Comparison of ENCODE assay signal across 9 cellular contexts in the genomic region with DNA sequence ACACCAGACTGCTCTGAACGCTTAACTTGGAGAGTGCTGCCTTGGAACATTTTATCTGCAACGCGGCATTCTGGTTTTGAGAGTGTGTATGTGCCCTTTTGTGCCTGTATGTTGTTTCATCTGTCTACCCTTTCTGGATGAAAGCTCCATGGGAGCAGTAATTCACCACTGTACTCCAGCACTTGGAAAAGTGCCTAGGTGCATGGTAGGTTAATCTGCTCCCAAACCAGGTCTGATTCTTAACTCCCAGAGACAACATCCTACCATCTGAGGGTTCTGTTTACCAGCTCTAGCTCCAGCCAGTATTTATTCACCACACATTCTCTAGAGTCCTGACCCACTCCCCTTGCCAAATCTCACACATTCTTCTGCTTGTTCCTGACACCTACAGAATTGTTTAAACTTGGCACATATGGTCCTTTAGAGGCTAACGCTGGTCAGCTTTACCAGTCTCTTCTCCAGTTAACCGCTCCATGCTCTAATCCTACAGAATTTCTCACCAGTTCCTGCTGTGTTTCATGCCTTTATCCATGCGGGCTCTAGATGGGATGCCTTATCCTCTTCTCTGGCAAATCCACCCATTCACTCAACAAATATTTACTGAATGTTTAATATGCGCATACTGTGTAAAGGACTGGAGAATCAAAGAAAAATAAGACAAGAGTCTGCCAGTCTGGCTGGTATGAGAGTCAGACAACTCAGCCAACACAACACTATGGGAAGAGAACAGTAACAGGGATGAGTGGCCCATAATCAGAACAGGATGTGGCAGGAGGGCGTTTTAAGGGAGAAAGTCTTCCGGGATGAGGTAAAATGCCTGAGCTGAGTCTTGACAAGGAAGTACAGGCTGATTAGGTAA. TPM values are rescaled to one million over a fixed set of nuclear protein-coding genes. Genes with fewer than 3 reads are reported as not detected.
DNase-seq lines count a peak whose midpoint lies in the region; ATAC-seq and TF ChIP-seq lines count a peak whose summit lies in the region.
"Had no signal": no experiment of that assay in that cellular context is flagged by ENCODE, and none has a peak within 500 bp of the region (broad histone marks: within the 10 kb centered on the region; RNA-seq: fewer than 3 reads in every experiment).

No MANE protein-coding gene starts in this region.

- DNase-seq in Daoy (ENCODE audit: low read depth) = peak; percentile 62
- DNase-seq in NCI-H446 treated with DMSO at 0.1 percent for 48 hours (lab: John Stamatoyannopoulos, UW) = peak; percentile 23
- DNase-seq in fibroblast of gingiva (ENCODE audit: low read depth) = peak; percentile 49
- no peak for DNase-seq in progenitor cell of endocrine pancreas (ENCODE audit: low spot score, unreplicated experiment)
- no peak for DNase-seq in stimulated activated naive CD8-positive, alpha-beta T cell treated with anti-CD3 and anti-CD28 coated beads, Interleukin-15, Interleukin-2, amounts not matched to agents 100 U/mL and 50 U/mL, for 24 hours
- no peak for DNase-seq in NCI-H524 (lab: John Stamatoyannopoulos, UW)
- DNase-seq in stimulated activated CD4-positive, alpha-beta T cell treated with anti-CD3 and anti-CD28 coated beads, Interleukin-2, amount 100 ng/mL, for 48 hours = no peak
- DNase-seq: activated CD4-positive, alpha-beta T cell treated with anti-CD3 and anti-CD28 coated beads, Interleukin-2, amount 50 U/mL, for 4 hours; foreskin melanocyte had no signal

- TF ChIP-seq CTCF in progenitor cell of endocrine pancreas (IDR thresholded peaks at IDR 0.05; ENCODE audit: unreplicated experiment) = no peak

- H3K9me3 Mint-ChIP-seq in progenitor cell of endocrine pancreas (ENCODE audit: low read depth) = no peaks in the 10 kb centered on the region

- peaks cover 49% of the 10 kb centered on the region for H3K4me1 Mint-ChIP-seq in progenitor cell of endocrine pancreas (ENCODE audit: low read depth)

- peak overlapping the region; percentile 77 for H3K27ac Mint-ChIP-seq in progenitor cell of endocrine pancreas

- no peak for ATAC-seq in stimulated activated naive CD8-positive, alpha-beta T cell treated with anti-CD3 and anti-CD28 coated beads, Interleukin-15, Interleukin-2, amounts not matched to agents 100 U/mL and 50 U/mL, for 24 hours

- peaks cover 13% of the 10 kb centered on the region for H3K36me3 Mint-ChIP-seq in progenitor cell of endocrine pancreas (ENCODE audit: insufficient read depth)

- no peak overlapping the region for H3K4me3 Mint-ChIP-seq in progenitor cell of endocrine pancreas (ENCODE audit: low read depth)

- H3K27me3 Mint-ChIP-seq in progenitor cell of endocrine pancreas = no peaks in the 10 kb centered on the region

RNA-seq across cellular contexts. Expression of gene MTPN, which starts 46.4 kb away (rescaled TPM):
- total RNA-seq in Daoy (2014; rRNA removed; shearing (Covaris generic)) = 73.8 and 77.8 TPM in 2 replicates
- total RNA-seq in progenitor cell of endocrine pancreas = 87.8 and 91.6 TPM in 2 replicates

Comparison
In these comparisons a context has a peak if more than half of its experiments do, and no peak if none do; other contexts are left out.
1. DNase-seq: peak in Daoy (single experiment), NCI-H446 treated with DMSO at 0.1 percent for 48 hours (single experiment) and fibroblast of gingiva (single experiment); none in progenitor cell of endocrine pancreas (single experiment), stimulated activated naive CD8-positive, alpha-beta T cell treated with anti-CD3 and anti-CD28 coated beads, Interleukin-15, Interleukin-2, amounts not matched to agents 100 U/mL and 50 U/mL, for 24 hours (single experiment), NCI-H524 (0 of 2) and stimulated activated CD4-positive, alpha-beta T cell treated with anti-CD3 and anti-CD28 coated beads, Interleukin-2, amount 100 ng/mL, for 48 hours (0 of 2).